ENCODE assay signal across 24 cellular contexts in genomic region chrX:129731228-129731627, GRCh38. TPM values are rescaled to one million over a fixed set of nuclear protein-coding genes. Genes with fewer than 3 reads are reported as not detected.
DNase-seq lines count a peak whose midpoint lies in the region; ATAC-seq, FAIRE-seq and TF ChIP-seq lines count a peak whose summit lies in the region.
"Had no signal": no experiment of that assay in that cellular context is flagged by ENCODE, and none has a peak within 500 bp of the region (broad histone marks: within the 10 kb centered on the region; RNA-seq: fewer than 3 reads in every experiment).

No MANE protein-coding gene starts in this region.

- H3K4me3 Mint-ChIP-seq in T-helper 1 cell treated with Interleukin-12 subunit alpha and Interleukin-12 subunit beta and Interleukin-4 antibody, amounts not matched to agents 30 μg/mL and 1 μg/mL, for 36 hours: no peak overlapping the region
- no peak overlapping the region for H3K4me3 Mint-ChIP-seq in astrocyte (ENCODE audit: unreplicated experiment)
- H3K4me3 Mint-ChIP-seq: B cell, mesothelial cell of epicardium, nephron, type B pancreatic cell had no signal

- no peaks in the 10 kb centered on the region for H3K27me3 ChIP-seq in astrocyte (ENCODE audit: insufficient read depth, low read length)

- no peaks in the 10 kb centered on the region for H3K36me3 ChIP-seq in astrocyte (ENCODE audit: insufficient read depth, low read length)
- H3K36me3 ChIP-seq: left ventricle myocardium inferior had no signal

- no peak overlapping the region for H2AFZ ChIP-seq in astrocyte (ENCODE audit: low read depth, low read length)
- H2AFZ ChIP-seq: parathyroid adenoma had no signal

- FAIRE-seq in astrocyte (lab: Jason Lieb, UNC): peak; percentile 45

- peak overlapping the region; percentile 46 for H3K27ac Mint-ChIP-seq in T-helper 1 cell treated with Interleukin-12 subunit alpha and Interleukin-12 subunit beta and Interleukin-4 antibody, amounts not matched to agents 30 μg/mL and 1 μg/mL, for 36 hours
- no peak overlapping the region for H3K27ac Mint-ChIP-seq in astrocyte (ENCODE audit: unreplicated experiment)
- H3K27ac Mint-ChIP-seq: B cell, mesothelial cell of epicardium, nephron, type B pancreatic cell had no signal

- H3K36me3 Mint-ChIP-seq in T-helper 1 cell treated with Interleukin-12 subunit alpha and Interleukin-12 subunit beta and Interleukin-4 antibody, amounts not matched to agents 30 μg/mL and 1 μg/mL, for 36 hours (ENCODE audit: low read depth): peaks cover 4% of the 10 kb centered on the region
- no peaks in the 10 kb centered on the region for H3K36me3 Mint-ChIP-seq in astrocyte (ENCODE audit: low read depth, unreplicated experiment)
- H3K36me3 Mint-ChIP-seq: type B pancreatic cell had no signal

- H3K4me2 ChIP-seq in astrocyte (ENCODE audit: low read length): no peak overlapping the region

- no peaks in the 10 kb centered on the region for H3K9me3 ChIP-seq in astrocyte (ENCODE audit: insufficient read depth, low read depth, low read length)
- H3K9me3 ChIP-seq: left ventricle myocardium inferior had no signal

- no peak overlapping the region for H3K4me3 ChIP-seq in astrocyte (ENCODE audit: insufficient read depth, low read depth, low read length)
- H3K4me3 ChIP-seq: left ventricle myocardium inferior had no signal

- no peaks in the 10 kb centered on the region for H3K27me3 Mint-ChIP-seq in T-helper 1 cell treated with Interleukin-12 subunit alpha and Interleukin-12 subunit beta and Interleukin-4 antibody, amounts not matched to agents 30 μg/mL and 1 μg/mL, for 36 hours (ENCODE audit: low read depth)
- peaks cover 28% of the 10 kb centered on the region for H3K27me3 Mint-ChIP-seq in astrocyte (ENCODE audit: low read depth, unreplicated experiment)
- H3K27me3 Mint-ChIP-seq: B cell had no signal

- no peak overlapping the region for H3K9ac ChIP-seq in astrocyte (ENCODE audit: low read length)
- H3K9ac ChIP-seq: parathyroid adenoma had no signal

- peaks cover 21% of the 10 kb centered on the region for H3K4me1 Mint-ChIP-seq in T-helper 1 cell treated with Interleukin-12 subunit alpha and Interleukin-12 subunit beta and Interleukin-4 antibody, amounts not matched to agents 30 μg/mL and 1 μg/mL, for 36 hours (ENCODE audit: low read depth)
- H3K4me1 Mint-ChIP-seq in astrocyte (ENCODE audit: low read depth, unreplicated experiment): no peaks in the 10 kb centered on the region
- H3K4me1 Mint-ChIP-seq: mesothelial cell of epicardium, nephron had no signal

- ATAC-seq in HG03342 (IDR thresholded peaks at IDR 0.05; ENCODE audit: unreplicated experiment): no peak
- ATAC-seq: right cardiac atrium had no signal

- no peak for DNase-seq in T-helper 1 cell
- peak; percentile 51 to 68 for DNase-seq in AML-193 (lab: John Stamatoyannopoulos, UW)
- DNase-seq in Kasumi-1 (lab: John Stamatoyannopoulos, UW): peak; percentile 9 to 19
- no peak for DNase-seq in astrocyte (ENCODE audit: low read depth)
- DNase-seq in DMS79 treated with DMSO at 0.1 percent for 48 hours (lab: John Stamatoyannopoulos, UW): no peak
- no peak for DNase-seq in NCI-H226
- DNase-seq: activated CD4-positive, alpha-beta T cell treated with anti-CD3 and anti-CD28 coated beads, Interleukin-2, amount 50 U/mL, for 48 hours; foreskin fibroblast; left ventricle myocardium inferior; NCI-H524; right cardiac atrium; RPMI8226; stimulated activated CD4-positive, alpha-beta T cell treated with anti-CD3 and anti-CD28 coated beads, Interleukin-12 subunit alpha, Interleukin-12 subunit beta, amount 100 ng/mL, for 4 hours had no signal

- no peaks in the 10 kb centered on the region for H4K20me1 ChIP-seq in astrocyte (ENCODE audit: insufficient read depth, low read length)

- H3K79me2 ChIP-seq in astrocyte (ENCODE audit: insufficient read depth, low read length): no peaks in the 10 kb centered on the region
- H3K79me2 ChIP-seq: parathyroid adenoma had no signal

- peaks cover 3% of the 10 kb centered on the region for H3K9me3 Mint-ChIP-seq in T-helper 1 cell treated with Interleukin-12 subunit alpha and Interleukin-12 subunit beta and Interleukin-4 antibody, amounts not matched to agents 30 μg/mL and 1 μg/mL, for 36 hours
- H3K9me3 Mint-ChIP-seq in astrocyte (ENCODE audit: unreplicated experiment): peaks cover 2% of the 10 kb centered on the region
- H3K9me3 Mint-ChIP-seq: type B pancreatic cell had no signal

- no peak overlapping the region for H3K27ac ChIP-seq in astrocyte (ENCODE audit: low read depth, low read length)
- H3K27ac ChIP-seq: left ventricle myocardium inferior, parathyroid adenoma had no signal

- TF ChIP-seq CTCF in astrocyte (IDR thresholded peaks at IDR 0.05; ENCODE audit: insufficient read depth, low read depth, low read length): no peak

- H3K4me1 ChIP-seq in astrocyte (ENCODE audit: insufficient read depth, low read length): no peaks in the 10 kb centered on the region
- H3K4me1 ChIP-seq: left ventricle myocardium inferior, parathyroid adenoma had no signal

RNA-seq across cellular contexts. Expression of gene XPNPEP2, which starts 7.6 kb away (rescaled TPM):
- total RNA-seq in astrocyte: not detected in 2 replicates
- total RNA-seq: A172, B cell, Daoy, epithelial cell of proximal tubule, H1 had no signal

RNA-seq across cellular contexts. Expression of gene SASH3, which starts 48.5 kb away (rescaled TPM):
- not detected in 2 replicates for total RNA-seq in astrocyte
- total RNA-seq: A172, Daoy, epithelial cell of proximal tubule, H1, mesothelial cell of epicardium had no signal

Comparison
In these comparisons a context has a peak if more than half of its experiments do, and no peak if none do; other contexts are left out.
1. DNase-seq: peak in AML-193 (2 of 2) and Kasumi-1 (2 of 2); none in T-helper 1 cell (0 of 5), astrocyte (single experiment), DMS79 treated with DMSO at 0.1 percent for 48 hours (single experiment) and NCI-H226 (single experiment).